Comparison of ENCODE assay signal across 7 cellular contexts in the genomic region with DNA sequence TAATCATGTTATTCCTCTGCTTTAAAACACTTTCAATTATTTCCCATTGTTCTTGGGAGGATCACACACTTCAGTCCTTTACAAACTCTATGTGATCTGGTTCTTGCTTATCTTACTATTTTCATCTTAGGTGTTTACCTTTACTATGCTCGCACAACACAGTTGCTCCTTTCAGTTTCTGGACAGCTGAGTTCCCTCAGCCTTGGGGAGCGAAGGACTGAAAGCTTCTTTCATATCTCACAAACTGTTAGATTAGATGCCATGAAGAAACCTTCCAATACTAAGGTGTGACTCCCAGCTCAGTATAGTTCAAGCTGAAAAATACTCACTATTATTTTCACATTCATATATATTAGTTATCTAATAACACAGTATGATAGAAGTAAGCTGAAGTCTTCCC.
A peak's percentile ranks its signal among the peaks of the same experiment; 100 is the strongest.
DNase-seq lines count a peak whose midpoint lies in the region; ATAC-seq and TF ChIP-seq lines count a peak whose summit lies in the region.

No MANE protein-coding gene starts in this region.

- no peaks in the 10 kb centered on the region for H3K9me2 ChIP-seq in OCI-LY7 (ENCODE audit: insufficient read depth, low read length)

- TF ChIP-seq CTCF in OCI-LY7 (conservative IDR thresholded peaks at IDR 0.05; ENCODE audit: low read length) (no peak), progenitor cell of endocrine pancreas (IDR thresholded peaks at IDR 0.05; ENCODE audit: unreplicated experiment) (no peak)

- H3K9me3 ChIP-seq in OCI-LY7 (ENCODE audit: low read length): no peaks in the 10 kb centered on the region

- CTCF ChIA-PET in OCI-LY7 (lab: Charles Lee; ENCODE audit: unreplicated experiment): interaction anchor here (0.8 to 1.4 kb wide), 4 partner anchors 117 to 218 kb away, joined by 3 to 9 read pairs (median 5); partner anchors contain the start of gene HINT1

- peak overlapping the region; percentile 9 for H3K27ac Mint-ChIP-seq in progenitor cell of endocrine pancreas

- no peak overlapping the region for H2AFZ ChIP-seq in OCI-LY7 (ENCODE audit: low read length)

- H4K20me1 ChIP-seq in OCI-LY7 (ENCODE audit: insufficient read depth, low read length): no peaks in the 10 kb centered on the region

- peak overlapping the region; percentile 43 for H3K4me2 ChIP-seq in OCI-LY7 (ENCODE audit: low read length)

- DNase-seq in OCI-LY7 (ENCODE audit: low spot score) (no peak), progenitor cell of endocrine pancreas (ENCODE audit: low spot score, unreplicated experiment) (no peak), dermis blood vessel endothelial cell (no peak), DMS 273 (lab: John Stamatoyannopoulos, UW; ENCODE audit: unreplicated experiment) (no peak)
- no peak for DNase-seq in central memory CD4-positive, alpha-beta T cell

- intact Hi-C loops in OCI-LY7 (cut with micrococcal nuclease; ENCODE audit: unreplicated experiment): loop anchor here (1.0 to 10.0 kb wide), 4 partner anchors 117 to 507 kb away; partner anchors contain the start of gene CDC42SE2

- H3K4me3 ChIP-seq in OCI-LY7 (ENCODE audit: low read depth, low read length, poor library complexity, severe bottlenecking): no peak overlapping the region

- H3K27me3 Mint-ChIP-seq in progenitor cell of endocrine pancreas: no peaks in the 10 kb centered on the region

- H3K36me3 Mint-ChIP-seq in progenitor cell of endocrine pancreas (ENCODE audit: insufficient read depth): peaks cover 2% of the 10 kb centered on the region

- POLR2A ChIA-PET in OCI-LY7 (lab: Charles Lee): interaction anchor here (0.6 to 2.3 kb wide), 18 partner anchors 9 to 1707 kb away, joined by 3 to 18 read pairs (median 4); partner anchors contain the start of genes CDC42SE2 and HINT1

- BruUV-seq in OCI-LY7 (replicated peaks; lab: Mats Ljungman, UMichigan): no TSS peak

- H3K36me3 ChIP-seq in OCI-LY7 (ENCODE audit: insufficient read depth, low read length): peaks cover 39% of the 10 kb centered on the region

- H3K9me3 Mint-ChIP-seq in progenitor cell of endocrine pancreas (ENCODE audit: low read depth): no peaks in the 10 kb centered on the region

- ATAC-seq in GM19043 (IDR thresholded peaks at IDR 0.05; ENCODE audit: low read depth, unreplicated experiment) (peak; percentile 54), HG02763 (IDR thresholded peaks at IDR 0.05; ENCODE audit: unreplicated experiment) (peak; percentile 44)

- peaks cover 22% of the 10 kb centered on the region for H3K4me1 Mint-ChIP-seq in progenitor cell of endocrine pancreas (ENCODE audit: low read depth)

- peak overlapping the region; percentile 87 for H3K27ac ChIP-seq in OCI-LY7 (ENCODE audit: low read depth, low read length, poor library complexity, severe bottlenecking)

- H3K4me3 Mint-ChIP-seq in progenitor cell of endocrine pancreas (ENCODE audit: low read depth): no peak overlapping the region

- H3K4me1 ChIP-seq in OCI-LY7 (ENCODE audit: insufficient read depth, low read length, poor library complexity, severe bottlenecking): peaks cover 64% of the 10 kb centered on the region

- peaks cover 71% of the 10 kb centered on the region for H3K79me2 ChIP-seq in OCI-LY7 (ENCODE audit: insufficient read depth, low read depth, low read length)
